ENCODE assay signal across 20 cellular contexts in the genomic region with DNA sequence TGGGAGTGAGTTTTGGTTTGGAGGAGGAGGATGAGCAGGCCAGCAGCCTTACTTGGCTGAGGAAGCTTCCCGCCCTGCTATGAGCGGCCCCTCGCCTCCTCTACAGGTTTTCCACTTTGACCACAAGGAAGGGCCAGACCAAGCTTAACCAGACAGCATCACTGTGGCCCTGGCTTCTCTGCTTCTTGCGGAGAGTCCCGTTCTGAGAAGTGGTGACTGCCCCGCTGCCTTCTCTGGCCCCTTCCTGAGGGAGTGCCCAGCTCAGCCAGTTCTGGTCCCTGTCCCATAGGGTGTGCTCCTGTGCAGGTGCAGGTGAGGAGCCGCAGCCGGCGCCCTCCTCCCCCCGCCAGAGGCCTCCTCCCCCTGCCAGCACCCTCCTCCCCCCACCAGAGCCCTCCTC.
"Had no signal": no experiment of that assay in that cellular context is flagged by ENCODE, and none has a peak within 500 bp of the region (broad histone marks: within the 10 kb centered on the region; RNA-seq: fewer than 3 reads in every experiment).

No MANE protein-coding gene starts in this region.

- H3K4me1 ChIP-seq: suprapubic skin, upper lobe of right lung had no signal

- H3K36me3 ChIP-seq: upper lobe of right lung had no signal

- H3K9me3 Mint-ChIP-seq: activated T-helper 17 cell treated with anti-CD3 and anti-CD28 coated beads, Interleukin-2, amount 50 U/mL, for 72 hours; mesothelial cell of epicardium; T-helper 2 cell treated with Interferon-gamma antibody and Interleukin-4, amounts not matched to agents 5 μg/mL and 100 μg/mL, for 36 hours had no signal

- H3K27ac Mint-ChIP-seq: mesothelial cell of epicardium; T-helper 2 cell treated with Interferon-gamma antibody and Interleukin-4, amounts not matched to agents 5 μg/mL and 100 μg/mL, for 36 hours had no signal

- H3K4me3 ChIP-seq: gastroesophageal sphincter, heart right ventricle, lung, suprapubic skin, upper lobe of right lung had no signal

- H3K27me3 Mint-ChIP-seq: activated T-helper 17 cell treated with anti-CD3 and anti-CD28 coated beads, Interleukin-2, amount 50 U/mL, for 72 hours had no signal

- DNase-seq: activated CD4-positive, alpha-beta T cell treated with anti-CD3 and anti-CD28 coated beads, Interleukin-2, amount 50 U/mL, for 1 hour; activated naive CD4-positive, alpha-beta T cell treated with Interleukin-2 at 50 U/mL for 16 hours; aorta; cerebellar nuclear complex; dermis blood vessel endothelial cell; erythroblast; heart right ventricle; left colon; retina; stimulated activated CD4-positive, alpha-beta T cell treated with anti-CD3 and anti-CD28 coated beads, Interleukin-2, amount 100 ng/mL, for 48 hours; stimulated activated naive CD4-positive, alpha-beta T cell; SW 1271; upper lobe of right lung had no signal

- H3K9me3 ChIP-seq: gastroesophageal sphincter, heart right ventricle, neutrophil, suprapubic skin, upper lobe of right lung had no signal

- H3K36me3 Mint-ChIP-seq: mesothelial cell of epicardium had no signal

- H3K27me3 ChIP-seq: gastroesophageal sphincter, heart right ventricle, suprapubic skin, upper lobe of right lung had no signal

- H3K4me3 Mint-ChIP-seq: activated T-helper 17 cell treated with anti-CD3 and anti-CD28 coated beads, Interleukin-2, amount 50 U/mL, for 72 hours; mesothelial cell of epicardium; T-helper 2 cell treated with Interferon-gamma antibody and Interleukin-4, amounts not matched to agents 5 μg/mL and 100 μg/mL, for 36 hours had no signal

- ATAC-seq: activated T-helper 17 cell treated with anti-CD3 and anti-CD28 coated beads, Interleukin-2, amount 50 U/mL, for 72 hours; gastroesophageal sphincter; heart right ventricle; left colon; upper lobe of right lung had no signal

- H3K27ac ChIP-seq: gastroesophageal sphincter, heart right ventricle, neutrophil, suprapubic skin, upper lobe of right lung had no signal
